In genomic region chr5:143118222-143118621, GRCh38 we compare ENCODE assay signal across 12 cellular contexts.
DNase-seq lines count a peak whose midpoint lies in the region; ATAC-seq, FAIRE-seq and TF ChIP-seq lines count a peak whose summit lies in the region.
"Had no signal": no experiment of that assay in that cellular context is flagged by ENCODE, and none has a peak within 500 bp of the region (broad histone marks: within the 10 kb centered on the region; RNA-seq: fewer than 3 reads in every experiment).

No MANE protein-coding gene starts in this region.

- H3K36me3 ChIP-seq in heart left ventricle (peaks cover 0 to 8% (median 3%) of the 10 kb centered on the region in 9 donors), GM12878 (ENCODE audit: control insufficient read depth in 2 of 2, insufficient read depth in 2 of 2, low read length in 1 of 2) (peaks cover 0 to 4% of the 10 kb centered on the region in 2 experiments; a peak in 2 of 4 replicates), mammary epithelial cell (ENCODE audit: insufficient read depth, low read length) (no peaks in the 10 kb centered on the region)

- no peaks in the 10 kb centered on the region for H3K9me3 Mint-ChIP-seq in stimulated activated naive B cell treated with anti-CD40 and anti-IgM and Interleukin-4, amounts not matched to agents 10 μg/mL and 1 μg/mL and 100 μg/mL, for 72 hours
- H3K9me3 Mint-ChIP-seq: HFFc6, mesothelial cell of epicardium had no signal

- H3K27ac Mint-ChIP-seq in stimulated activated naive B cell treated with anti-CD40 and anti-IgM and Interleukin-4, amounts not matched to agents 10 μg/mL and 1 μg/mL and 100 μg/mL, for 72 hours, result peak overlapping the region; percentile 83
- H3K27ac Mint-ChIP-seq: HFFc6, mesothelial cell of epicardium had no signal

- H3K27me3 Mint-ChIP-seq in stimulated activated naive B cell treated with anti-CD40 and anti-IgM and Interleukin-4, amounts not matched to agents 10 μg/mL and 1 μg/mL and 100 μg/mL, for 72 hours, result no peaks in the 10 kb centered on the region

- in situ Hi-C loops in GM12878 (cut with MboI), result no loop called here
- in situ Hi-C loops in mammary epithelial cell (cut with MboI; ENCODE audit: low sequenced_read_pairs in 2 of 2), result no loop called here

- H3K27ac ChIP-seq in heart left ventricle (peak overlapping the region in 3 of 12 donors; percentile 5 to 26 (median 22)), GM12878 (ENCODE audit: control insufficient read depth, insufficient read depth) (peak overlapping the region; percentile 35), mammary epithelial cell (ENCODE audit: insufficient read depth, low read depth, low read length) (no peak overlapping the region)
- H3K27ac ChIP-seq: body of pancreas had no signal

- WGBS in heart left ventricle, 4 donors, result 65 to 79% (median 69%) methylated on average over 3 of the region's 3 CpGs
- WGBS in GM12878 (ENCODE audit: insufficient coverage, insufficient replicate concordance, low lambda C conversion rate, missing lambda C conversion rate), result 52% methylated on average over 3 of the region's 3 CpGs
- WGBS in mammary epithelial cell (ENCODE audit: low coverage, missing lambda C conversion rate), result 100% methylated on average over 3 of the region's 3 CpGs

- peaks cover 35 to 59% of the 10 kb centered on the region in 2 donors for H3K4me1 Mint-ChIP-seq in stimulated activated naive B cell treated with anti-CD40 and anti-IgM and Interleukin-4, amounts not matched to agents 10 μg/mL and 1 μg/mL and 100 μg/mL, for 72 hours

- dilution Hi-C loops in mammary epithelial cell (cut with HindIII; ENCODE audit: low sequenced_read_pairs), result loop anchor here (5.0 kb wide), 1 partner anchor 34 kb away; no protein-coding TSS in a partner anchor

- H3K4me1 ChIP-seq in heart left ventricle (peaks cover 0 to 51% (median 21%) of the 10 kb centered on the region in 12 donors), GM12878 (ENCODE audit: control insufficient read depth, insufficient read depth, low read length) (peaks cover 32% of the 10 kb centered on the region), mammary epithelial cell (ENCODE audit: insufficient read depth, low read length) (peaks cover 10% of the 10 kb centered on the region)

- POLR2A ChIA-PET in GM12878 (lab: Charles Lee), result interaction anchor here (0.9 to 1.9 kb wide), 12 partner anchors 8 to 108 kb away, joined by 3 to 8 read pairs (median 3); no protein-coding TSS in a partner anchor

- peak in 3 of 4 donors; percentile 36 to 56 (median 43) for ATAC-seq in heart left ventricle
- no peak for ATAC-seq in Right ventricle myocardium inferior
- ATAC-seq in GM12878, result peak; percentile 57
- peak; percentile 73 to 74 for ATAC-seq in stimulated activated naive B cell treated with anti-CD40 and anti-IgM and Interleukin-4, amounts not matched to agents 10 μg/mL and 1 μg/mL and 100 μg/mL, for 72 hours (replicated peaks)
- no peak for ATAC-seq in HG03342 (IDR thresholded peaks at IDR 0.05; ENCODE audit: unreplicated experiment)
- no peak for ATAC-seq in HG03175 (IDR thresholded peaks at IDR 0.05; ENCODE audit: unreplicated experiment)
- ATAC-seq: body of pancreas had no signal

- H3K79me2 ChIP-seq in GM12878 (ENCODE audit: control insufficient read depth, insufficient read depth, low read length) (no peaks in the 10 kb centered on the region; the same call in 1 of the 2 replicates), mammary epithelial cell (ENCODE audit: insufficient read depth, low read length) (no peaks in the 10 kb centered on the region)

- TF ChIP-seq RAD21 in GM12878 (IDR thresholded peaks at IDR 0.05; ENCODE audit: insufficient read depth, low read depth, low read length), result no peak

- peak overlapping the region; percentile 45 to 47 for H3K4me3 Mint-ChIP-seq in stimulated activated naive B cell treated with anti-CD40 and anti-IgM and Interleukin-4, amounts not matched to agents 10 μg/mL and 1 μg/mL and 100 μg/mL, for 72 hours
- H3K4me3 Mint-ChIP-seq: HFFc6, mesothelial cell of epicardium had no signal

- RAD21 ChIA-PET in GM12878 (lab: Charles Lee; ENCODE audit: unreplicated experiment), result interaction anchor here (0.7 to 3.9 kb wide), 20 partner anchors 9 to 105 kb away, joined by 3 to 17 read pairs (median 8); no protein-coding TSS in a partner anchor

- DNase-seq in heart left ventricle (no peak), Right ventricle myocardium inferior (ENCODE audit: missing footprints) (no peak), NAMALWA (ENCODE audit: low spot score) (peak; percentile 24), GM12878 (ENCODE audit: low read depth, low spot score) (no peak), mammary epithelial cell (no peak)
- no peak for DNase-seq in stimulated activated naive B cell treated with anti-CD40 and anti-IgM and Interleukin-4, amounts not matched to agents 10 μg/mL and 1 μg/mL and 100 μg/mL, for 72 hours
- DNase-seq: activated effector memory CD4-positive, alpha-beta T cell treated with Interleukin-2 at 50 U/mL for 16 hours; body of pancreas; HFFc6 had no signal

- FAIRE-seq in GM12878 (lab: Jason Lieb, UNC), result no peak

- TF ChIP-seq POLR2A in heart left ventricle (IDR thresholded peaks at IDR 0.05), result no peak
- no peak for TF ChIP-seq POLR2A in GM12878 (IDR thresholded peaks at IDR 0.05; ENCODE audit: low read depth, low read length)

- CTCF ChIA-PET in GM12878 (lab: Yijun Ruan, JAX) (interaction anchor here (0.9 to 3.1 kb wide), 8 partner anchors 8 to 100 kb away, joined by 3 to 16 read pairs (median 4); no protein-coding TSS in a partner anchor), mammary epithelial cell (lab: Charles Lee; ENCODE audit: low non-redundant PET) (interaction anchor here (0.6 kb wide), 1 partner anchor 8 kb away, joined by 5 read pairs; no protein-coding TSS in a partner anchor)

- BruUV-seq in GM12878 (replicated peaks; lab: Mats Ljungman, UMichigan) (no TSS peak), mammary epithelial cell (replicated peaks; lab: Mats Ljungman, UMichigan) (no TSS peak)

- intact Hi-C loops in heart left ventricle (cut with DNase I) (no loop called here), Right ventricle myocardium inferior (cut with DNase I) (no loop called here), GM12878 (cut with micrococcal nuclease; ENCODE audit: unreplicated experiment) (loop anchor here (10.0 kb wide), 1 partner anchor 193 kb away; no protein-coding TSS in a partner anchor), mammary epithelial cell (cut with micrococcal nuclease) (no loop called here)

- H3K4me3 ChIP-seq in heart left ventricle, result no peak overlapping the region
- no peak overlapping the region for H3K4me3 ChIP-seq in GM12878
- no peak overlapping the region for H3K4me3 ChIP-seq in mammary epithelial cell (replicated peaks in 1 of 3; ENCODE audit: insufficient read depth in 1 of 3, low read depth in 2 of 3, low read length in 3 of 3)
- H3K4me3 ChIP-seq: body of pancreas had no signal

- no peak for TF ChIP-seq EP300 in GM12878 (IDR thresholded peaks at IDR 0.05; ENCODE audit: borderline replicate concordance in 1 of 2, control insufficient read depth in 1 of 2, low read depth in 2 of 2, low read length in 2 of 2)

- no peak overlapping the region for H3K4me2 ChIP-seq in GM12878 (ENCODE audit: control insufficient read depth, insufficient read depth)
- no peak overlapping the region for H3K4me2 ChIP-seq in mammary epithelial cell (ENCODE audit: insufficient read depth, low read depth, low read length)

- H3K9me3 ChIP-seq in heart left ventricle, result no peaks in the 10 kb centered on the region
- no peaks in the 10 kb centered on the region; the same call in 2 of the 3 replicates for H3K9me3 ChIP-seq in GM12878 (replicated peaks; ENCODE audit: control insufficient read depth, insufficient read depth, low read length)
- H3K9me3 ChIP-seq in mammary epithelial cell (replicated peaks; ENCODE audit: insufficient read depth, low read length), result no peaks in the 10 kb centered on the region
- H3K9me3 ChIP-seq: body of pancreas had no signal

- SMC1A ChIA-PET in GM12878 (lab: Charles Lee; ENCODE audit: uncharacterized antibody, unreplicated experiment), result interaction anchor here (0.6 to 17.0 kb wide), 21 partner anchors 8 to 281 kb away, joined by 3 to 271 read pairs (median 6); no protein-coding TSS in a partner anchor

- H4K20me1 ChIP-seq in GM12878 (ENCODE audit: control insufficient read depth, insufficient read depth), result no peaks in the 10 kb centered on the region
- no peaks in the 10 kb centered on the region for H4K20me1 ChIP-seq in mammary epithelial cell (ENCODE audit: insufficient read depth, low read length)

- H3K9ac ChIP-seq in GM12878 (ENCODE audit: control insufficient read depth, insufficient read depth, low read length) (no peak overlapping the region), mammary epithelial cell (ENCODE audit: insufficient read depth, low read length) (no peak overlapping the region)

- H3K36me3 Mint-ChIP-seq in stimulated activated naive B cell treated with anti-CD40 and anti-IgM and Interleukin-4, amounts not matched to agents 10 μg/mL and 1 μg/mL and 100 μg/mL, for 72 hours, result peaks cover 2 to 14% of the 10 kb centered on the region in 2 donors
- H3K36me3 Mint-ChIP-seq: mesothelial cell of epicardium had no signal

- H2AFZ ChIP-seq in GM12878 (ENCODE audit: control insufficient read depth, low read depth, low read length) (no peak overlapping the region), mammary epithelial cell (ENCODE audit: low read depth, low read length) (no peak overlapping the region)

- H3K27me3 ChIP-seq in heart left ventricle (no peaks in the 10 kb centered on the region), GM12878 (replicated peaks in 1 of 2; ENCODE audit: control insufficient read depth in 2 of 2, insufficient read depth in 2 of 2, low read length in 1 of 2) (no peaks in the 10 kb centered on the region), mammary epithelial cell (ENCODE audit: insufficient read depth, low read length) (no peaks in the 10 kb centered on the region)
- H3K27me3 ChIP-seq: body of pancreas had no signal

- TF ChIP-seq CTCF in heart left ventricle (IDR thresholded peaks at IDR 0.05) (no peak), GM12878 (IDR thresholded peaks at IDR 0.05 in 2 of 3, conservative IDR thresholded peaks at IDR 0.05 in 1 of 3; ENCODE audit: control insufficient read depth in 2 of 3, extremely low read depth in 1 of 3, insufficient read depth in 1 of 3, low read depth in 3 of 3, low read length in 3 of 3) (no peak), mammary epithelial cell (conservative IDR thresholded peaks at IDR 0.05 in 1 of 2, IDR thresholded peaks at IDR 0.05 in 1 of 2; ENCODE audit: extremely low read depth in 1 of 2, insufficient read depth in 1 of 2, low read depth in 1 of 2, low read length in 2 of 2) (no peak)

TF ChIP-seq in GM12878, 131 proteins besides CTCF, POLR2A, EP300 and RAD21 (continues in another document):
- no peak for TF ChIP-seq CREB1 (IDR thresholded peaks at IDR 0.05; ENCODE audit: low read depth)

Comparison
In these comparisons a context has a peak if more than half of its experiments do, and no peak if none do; other contexts are left out.
1. ATAC-seq: peak in heart left ventricle (3 of 4), GM12878 (single experiment) and stimulated activated naive B cell treated with anti-CD40 and anti-IgM and Interleukin-4, amounts not matched to agents 10 μg/mL and 1 μg/mL and 100 μg/mL, for 72 hours (2 of 2); none in Right ventricle myocardium inferior (single experiment), HG03342 (single experiment) and HG03175 (single experiment).